ENCODE assay signal across 11 cellular contexts in genomic region chr1:156471496-156472490, GRCh38. TPM values are rescaled to one million over a fixed set of nuclear protein-coding genes. Genes with fewer than 3 reads are reported as not detected.
DNase-seq lines count a peak whose midpoint lies in the region; ATAC-seq, FAIRE-seq and TF ChIP-seq lines count a peak whose summit lies in the region.
"Had no signal": no experiment of that assay in that cellular context is flagged by ENCODE, and none has a peak within 500 bp of the region (broad histone marks: within the 10 kb centered on the region; RNA-seq: fewer than 3 reads in every experiment).

No MANE protein-coding gene starts in this region.

- CTCF ChIA-PET in A549 (lab: Yijun Ruan, JAX) = interaction anchor here (1.3 to 24.0 kb wide), 5 partner anchors 14 to 137 kb away, joined by 3 to 474 read pairs (median 5); partner anchors contain the start of gene MEF2D

- TF ChIP-seq CTCF in A549 (IDR thresholded peaks at IDR 0.05) = no peak

- H3K27ac Mint-ChIP-seq in memory B cell = peak overlapping the region; percentile 28

- H3K4me3 ChIP-seq in A549 = no peak overlapping the region
- H3K4me3 ChIP-seq: skin epidermis had no signal

- H3K4me1 ChIP-seq in A549 = peaks cover 31% of the 10 kb centered on the region
- H3K4me1 ChIP-seq: foreskin keratinocyte had no signal

- peaks cover 35% of the 10 kb centered on the region for H3K36me3 Mint-ChIP-seq in memory B cell

- no peak for FAIRE-seq in A549 (lab: Jason Lieb, UNC)

- no peaks in the 10 kb centered on the region for H3K27me3 Mint-ChIP-seq in memory B cell

- DNase-seq in A549 (ENCODE audit: low read depth in 1 of 2, low spot score in 1 of 2) (peak in 1 of 2 experiments; percentile 50), NCI-H1417 treated with DMSO at 0.1 percent for 48 hours (lab: John Stamatoyannopoulos, UW) (peak; percentile 76), memory B cell (ENCODE audit: low spot score in 2 of 2) (no peak)
- DNase-seq: foreskin keratinocyte, NCI-H1048 had no signal

- H3K27ac ChIP-seq in A549 = peak overlapping the region; percentile 21 to 52; a peak in 4 of 6 replicates
- peak overlapping the region; percentile 12 for H3K27ac ChIP-seq in angular gyrus (ENCODE audit: low read depth, low read length)
- H3K27ac ChIP-seq: foreskin keratinocyte had no signal

- no peak overlapping the region for H3K4me3 Mint-ChIP-seq in memory B cell

- H3K4me1 Mint-ChIP-seq in memory B cell = peaks cover 9% of the 10 kb centered on the region

- peak overlapping the region; percentile 15; the same call in 2 of the 3 replicates for H3K4me2 ChIP-seq in A549

- POLR2A ChIA-PET in A549 (lab: Yijun Ruan, JAX) = interaction anchor here (1.8 kb wide), 1 partner anchor 29 kb away, joined by 4 read pairs; the partner anchor contains the start of gene MEF2D

- TF ChIP-seq POLR2A in A549 (IDR thresholded peaks at IDR 0.05; ENCODE audit: low read length) = no peak

- no peak for TF ChIP-seq RAD21 in A549 (conservative IDR thresholded peaks at IDR 0.05 in 1 of 2, IDR thresholded peaks at IDR 0.05 in 1 of 2)

- no peaks in the 10 kb centered on the region for H3K9me3 Mint-ChIP-seq in memory B cell

- WGBS in A549 (ENCODE audit: missing lambda C conversion rate) = 64% methylated on average over 9 of the region's 9 CpGs

- H3K9me3 ChIP-seq in A549 = no peaks in the 10 kb centered on the region

- ATAC-seq in A549 (peak; percentile 16 to 40; a peak in 4 of 6 replicates), memory B cell (ENCODE audit: low read depth) (no peak), HG02938 (IDR thresholded peaks at IDR 0.05; ENCODE audit: unreplicated experiment) (no peak), HG03571 (IDR thresholded peaks at IDR 0.05; ENCODE audit: unreplicated experiment) (no peak), GM21619 (IDR thresholded peaks at IDR 0.05; ENCODE audit: unreplicated experiment) (no peak), GM18867 (IDR thresholded peaks at IDR 0.05; ENCODE audit: unreplicated experiment) (no peak)
- ATAC-seq: foreskin keratinocyte had no signal

- no peak for TF ChIP-seq EP300 in A549 (IDR thresholded peaks at IDR 0.05)

TF ChIP-seq in A549, 52 proteins besides CTCF, POLR2A, EP300 and RAD21:
- TF ChIP-seq FOSL2 (IDR thresholded peaks at IDR 0.05) (no peak), FOSL2 (CRISPR knock-in tag; IDR thresholded peaks at IDR 0.05) (0 out of 2 replicates have a peak, but pooled peaks have one; percentile 27), NFE2L2 (conservative IDR thresholded peaks at IDR 0.05; ENCODE audit: low read length) (no peak), HDAC2 (IDR thresholded peaks at IDR 0.05) (no peak), EHF (CRISPR knock-in tag; IDR thresholded peaks at IDR 0.05) (no peak), MAZ (IDR thresholded peaks at IDR 0.05; ENCODE audit: borderline replicate concordance, low read depth, low read length) (no peak)
- TF ChIP-seq, protein P1, sequence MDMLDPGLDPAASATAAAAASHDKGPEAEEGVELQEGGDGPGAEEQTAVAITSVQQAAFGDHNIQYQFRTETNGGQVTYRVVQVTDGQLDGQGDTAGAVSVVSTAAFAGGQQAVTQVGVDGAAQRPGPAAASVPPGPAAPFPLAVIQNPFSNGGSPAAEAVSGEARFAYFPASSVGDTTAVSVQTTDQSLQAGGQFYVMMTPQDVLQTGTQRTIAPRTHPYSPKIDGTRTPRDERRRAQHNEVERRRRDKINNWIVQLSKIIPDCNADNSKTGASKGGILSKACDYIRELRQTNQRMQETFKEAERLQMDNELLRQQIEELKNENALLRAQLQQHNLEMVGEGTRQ (IDR thresholded peaks at IDR 0.05) = no peak
TF ChIP-seq in A549: peak in this region for 1.

RNA-seq across cellular contexts. Expression of gene MEF2D, which starts 28.8 kb away (rescaled TPM):
- polyA plus RNA-seq in A549 (2011; rRNA removed) (16.8 and 20.8 TPM in 2 replicates), A549 (2017; fragmentation: RNase III; extraction: RNeasy Plus Mini Kit Qiagen cat#74134 plus additional on column Dnase treatment) (20.7 to 23.4 TPM (median 22.8 TPM) in 3 replicates)
- polyA plus RNA-seq in A549 (2012; cell fraction: cytosol; rRNA removed) = 24.1 and 35.9 TPM in 2 replicates
- 93.8 and 94.5 TPM in 2 replicates for polyA plus RNA-seq in A549 (2012; cell fraction: nucleus; rRNA removed)
- polyA minus RNA-seq in A549 (2011; rRNA and poly(A)+ RNA removed) = 22.8 and 26.8 TPM in 2 replicates

Comparison
In these comparisons a context has a peak if more than half of its experiments do, and no peak if none do; other contexts are left out.
1. ATAC-seq: peak in A549 (2 of 2); none in memory B cell (single experiment), HG02938 (single experiment), HG03571 (single experiment), GM21619 (single experiment) and GM18867 (single experiment).